8 cellular contexts compared by ENCODE assay signal in the genomic region with DNA sequence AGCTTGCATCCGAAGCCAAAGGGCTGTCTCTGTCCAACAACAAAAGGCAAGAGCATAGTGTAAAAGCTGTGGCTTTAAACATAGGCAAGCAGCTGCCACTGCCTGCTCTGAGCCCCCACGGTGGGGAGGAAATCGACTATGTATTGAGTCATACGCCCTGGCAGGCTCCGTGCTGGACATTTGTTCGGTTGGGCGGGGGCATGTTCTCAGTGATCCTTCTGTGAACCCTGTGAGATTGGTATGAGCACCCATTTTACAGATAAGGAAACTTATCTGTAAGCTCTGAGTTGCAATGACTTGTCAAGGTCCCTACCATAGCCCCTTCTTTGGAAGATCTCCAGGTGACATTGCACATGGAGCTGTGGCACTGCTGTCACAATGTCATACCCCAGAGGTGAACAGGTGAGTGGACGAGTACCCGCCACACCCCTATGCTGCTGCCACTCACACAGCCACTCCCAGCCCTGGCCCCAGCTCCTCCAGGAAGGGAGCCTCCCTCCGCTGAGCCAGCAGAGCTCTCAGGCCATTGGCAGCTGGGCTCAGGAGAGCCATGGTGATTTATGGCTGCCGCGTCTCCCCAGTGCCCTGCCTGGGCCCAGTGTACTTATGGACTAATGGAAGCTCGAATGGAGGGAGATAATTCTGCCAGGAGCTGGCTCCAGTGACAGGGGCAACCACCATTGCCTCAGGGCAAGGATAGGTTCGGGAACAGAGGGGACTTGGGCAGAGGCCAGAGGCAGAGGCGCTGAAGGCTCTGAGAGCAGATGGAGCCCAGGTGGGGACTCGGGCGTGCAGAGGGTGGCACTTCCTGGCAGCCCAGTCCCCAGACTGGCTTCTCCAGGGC. TPM values are rescaled to one million over a fixed set of nuclear protein-coding genes. Genes with fewer than 3 reads are reported as not detected.
DNase-seq lines count a peak whose midpoint lies in the region; ATAC-seq, FAIRE-seq and TF ChIP-seq lines count a peak whose summit lies in the region.

No MANE protein-coding gene starts in this region.

- H3K27ac ChIP-seq in right atrium auricular region = peak overlapping the region; percentile 15 to 22

- no peaks in the 10 kb centered on the region for H3K9me3 ChIP-seq in right atrium auricular region

- H3K36me3 ChIP-seq in right atrium auricular region = no peaks in the 10 kb centered on the region

- peak; percentile 57 for DNase-seq in NCI-H2171 treated with DMSO at 0.1 percent for 48 hours (lab: John Stamatoyannopoulos, UW)
- no peak for DNase-seq in NCI-H2171 (lab: John Stamatoyannopoulos, UW)
- DNase-seq in SW480 (ENCODE audit: low spot score) = peak; percentile 73
- DNase-seq in right atrium auricular region (ENCODE audit: low spot score) = peak; percentile 79
- DNase-seq in urothelium cell line (ENCODE audit: low spot score) = peak; percentile 83
- no peak for DNase-seq in OCI-M2 (lab: John Stamatoyannopoulos, UW; ENCODE audit: unreplicated experiment)
- no peak for DNase-seq in D721Med (ENCODE audit: insufficient read length, low spot score)

- peak; percentile 79 for FAIRE-seq in urothelium cell line (lab: Jason Lieb, UNC)
- FAIRE-seq in D721Med (lab: Jason Lieb, UNC) = no peak

- TF ChIP-seq CTCF in right atrium auricular region (IDR thresholded peaks at IDR 0.05) (no peak), D721Med (IDR thresholded peaks at IDR 0.05; ENCODE audit: insufficient read depth, missing control alignments) (no peak)

- H3K4me1 ChIP-seq in right atrium auricular region = peaks cover 0 to 86% of the 10 kb centered on the region in 2 donors

- no peak overlapping the region for H3K4me3 ChIP-seq in right atrium auricular region

- ATAC-seq in HG02938 (IDR thresholded peaks at IDR 0.05; ENCODE audit: unreplicated experiment) = no peak

- H3K27me3 ChIP-seq in right atrium auricular region = no peaks in the 10 kb centered on the region

RNA-seq across cellular contexts. Expression of a gene that starts 43.7 kb away (rescaled TPM):
- total RNA-seq in right atrium auricular region = 10 to 100 TPM; 10.9 to 29.2 TPM

Comparison
In these comparisons a context has a peak if more than half of its experiments do, and no peak if none do; other contexts are left out.
1. DNase-seq: peak in NCI-H2171 treated with DMSO at 0.1 percent for 48 hours (single experiment), SW480 (single experiment), right atrium auricular region (single experiment) and urothelium cell line (single experiment); none in NCI-H2171 (single experiment), OCI-M2 (single experiment) and D721Med (single experiment).